Comparison of ENCODE assay signal across 14 cellular contexts in the genomic region with DNA sequence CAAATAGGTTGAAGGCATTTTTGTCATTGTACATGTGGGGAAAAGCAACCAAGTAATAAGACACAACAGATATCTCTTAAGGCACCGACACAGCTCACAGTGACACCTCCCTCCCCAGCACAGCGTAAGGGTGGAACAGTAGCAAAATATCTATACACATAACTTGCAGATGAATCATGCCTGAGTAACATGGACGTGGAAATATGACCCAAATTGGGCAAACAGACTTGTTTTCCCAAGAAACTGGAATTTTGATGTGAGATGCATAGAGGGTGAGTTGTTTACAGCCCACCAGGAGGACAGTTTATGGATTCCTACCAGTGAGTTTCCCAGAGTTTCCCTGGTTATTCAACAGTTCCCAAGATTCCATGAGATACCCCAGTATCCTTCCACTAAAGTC. TPM values are rescaled to one million over a fixed set of nuclear protein-coding genes. Genes with fewer than 3 reads are reported as not detected.
DNase-seq lines count a peak whose midpoint lies in the region; ATAC-seq and TF ChIP-seq lines count a peak whose summit lies in the region.
"Had no signal": no experiment of that assay in that cellular context is flagged by ENCODE, and none has a peak within 500 bp of the region (broad histone marks: within the 10 kb centered on the region; RNA-seq: fewer than 3 reads in every experiment).

No MANE protein-coding gene starts in this region.

- no peak for TF ChIP-seq POLR2A in vagina (IDR thresholded peaks at IDR 0.05)

- POLR2A ChIA-PET in Panc1 (lab: Charles Lee) = no interaction called here

- no peaks in the 10 kb centered on the region for H3K79me2 ChIP-seq in trophoblast cell (ENCODE audit: control insufficient read depth, insufficient read depth, low read length, poor library complexity)

- H3K27me3 ChIP-seq in Panc1 (ENCODE audit: control insufficient read depth, insufficient read depth, low read length) (no peaks in the 10 kb centered on the region), trophoblast cell (ENCODE audit: insufficient read depth, low read length) (no peaks in the 10 kb centered on the region), vagina (no peaks in the 10 kb centered on the region)
- H3K27me3 ChIP-seq: tibial artery had no signal

- H3K27ac ChIP-seq in Panc1 (ENCODE audit: low read length) = no peak overlapping the region
- H3K27ac ChIP-seq in trophoblast cell (ENCODE audit: low read depth, low read length) = no peak overlapping the region
- no peak overlapping the region for H3K27ac ChIP-seq in vagina
- H3K27ac ChIP-seq: psoas muscle had no signal

- in situ Hi-C loops in Panc1 (cut with HindIII; ENCODE audit: low pct_unique_long_range_greater_than_20kb, low sequenced_read_pairs) = no loop called here

- BruUV-seq in Panc1 (replicated peaks; lab: Mats Ljungman, UMichigan) = no TSS peak

- no peak overlapping the region for H2BK12ac ChIP-seq in trophoblast cell (ENCODE audit: low read length)

- H3K9ac ChIP-seq in trophoblast cell (ENCODE audit: low read length) = no peak overlapping the region

- TF ChIP-seq CTCF in Panc1 (IDR thresholded peaks at IDR 0.05) (no peak), vagina (IDR thresholded peaks at IDR 0.05) (no peak)

- H3K9me3 ChIP-seq in Panc1 (ENCODE audit: control insufficient read depth, insufficient read depth, low read depth, low read length) = no peaks in the 10 kb centered on the region
- H3K9me3 ChIP-seq in trophoblast cell (ENCODE audit: insufficient read depth, low read depth, low read length) = no peaks in the 10 kb centered on the region
- no peaks in the 10 kb centered on the region for H3K9me3 ChIP-seq in vagina
- H3K9me3 ChIP-seq: psoas muscle, tibial artery had no signal

- H2AFZ ChIP-seq in trophoblast cell (ENCODE audit: insufficient read depth, low read length, poor library complexity) = no peak overlapping the region

- H3K4ac ChIP-seq in trophoblast cell (ENCODE audit: low read depth, low read length) = no peak overlapping the region

- H3K23ac ChIP-seq in trophoblast cell (ENCODE audit: low read length) = no peak overlapping the region

- H2BK5ac ChIP-seq in trophoblast cell (ENCODE audit: low read depth, low read length, poor library complexity) = no peak overlapping the region

- intact Hi-C loops in Panc1 (cut with micrococcal nuclease; ENCODE audit: unreplicated experiment) = no loop called here
- intact Hi-C loops in vagina (cut with DNase I) = no loop called here

- H4K91ac ChIP-seq in trophoblast cell (ENCODE audit: low read depth, low read length) = no peak overlapping the region

- CTCF ChIA-PET in Panc1 (lab: Charles Lee) = no interaction called here

- no peak overlapping the region for H2BK120ac ChIP-seq in trophoblast cell (ENCODE audit: insufficient read depth, low read length, poor library complexity)

- H3K4me1 ChIP-seq in Panc1 (ENCODE audit: control insufficient read depth, insufficient read depth, low read length) = no peaks in the 10 kb centered on the region
- peaks cover 0 to 4% of the 10 kb centered on the region in 2 experiments for H3K4me1 ChIP-seq in trophoblast cell (ENCODE audit: control insufficient read depth in 1 of 2, insufficient read depth in 2 of 2, low read length in 2 of 2)
- no peaks in the 10 kb centered on the region for H3K4me1 ChIP-seq in vagina
- H3K4me1 ChIP-seq: psoas muscle had no signal

- no peak overlapping the region for H3K4me2 ChIP-seq in trophoblast cell (ENCODE audit: low read length)

- no peak overlapping the region for H4K12ac ChIP-seq in trophoblast cell (ENCODE audit: low read depth, low read length)

- no peak overlapping the region for H3K4me3 ChIP-seq in Panc1 (ENCODE audit: low read depth in 2 of 2, low read length in 2 of 2)
- H3K4me3 ChIP-seq in trophoblast cell (ENCODE audit: low read depth, low read length) = no peak overlapping the region
- H3K4me3 ChIP-seq in vagina = no peak overlapping the region
- H3K4me3 ChIP-seq: psoas muscle, tibial artery had no signal

- peak; percentile 71; the same call in 1 of the 2 replicates for ATAC-seq in Panc1
- ATAC-seq in HG02973 (IDR thresholded peaks at IDR 0.05; ENCODE audit: unreplicated experiment) = no peak
- ATAC-seq: activated T-helper 17 cell treated with anti-CD3 and anti-CD28 coated beads, Interleukin-2, amount 50 U/mL, for 72 hours; psoas muscle had no signal

- no peak overlapping the region for H3K18ac ChIP-seq in trophoblast cell (ENCODE audit: low read length)

- no peaks in the 10 kb centered on the region for H3K79me1 ChIP-seq in trophoblast cell (ENCODE audit: low read length)

- DNase-seq in GM03348 (ENCODE audit: low spot score) (peak; percentile 75), Panc1 (ENCODE audit: low read depth, low spot score) (no peak), dermis blood vessel endothelial cell (peak; percentile 75), trophoblast cell (peak; percentile 79 to 92), NCI-H774 (lab: John Stamatoyannopoulos, UW) (no peak), vagina (ENCODE audit: extremely low spot score in 2 of 2) (no peak), pons (ENCODE audit: low spot score) (no peak)
- DNase-seq: central memory CD4-positive, alpha-beta T cell; DMS 273 treated with DMSO at 0.1 percent for 48 hours; psoas muscle; Right ventricle myocardium superior; tibial artery had no signal

- H4K8ac ChIP-seq in trophoblast cell (ENCODE audit: low read depth, low read length) = no peak overlapping the region

- no peak overlapping the region for H2AK5ac ChIP-seq in trophoblast cell (ENCODE audit: low read length)

- H3K36me3 ChIP-seq in Panc1 (ENCODE audit: control insufficient read depth, insufficient read depth, low read length) = no peaks in the 10 kb centered on the region
- no peaks in the 10 kb centered on the region for H3K36me3 ChIP-seq in trophoblast cell (ENCODE audit: control insufficient read depth in 1 of 2, insufficient read depth in 2 of 2, low read length in 2 of 2)
- H3K36me3 ChIP-seq in vagina = peaks cover 0 to 8% of the 10 kb centered on the region in 2 donors

- WGBS in trophoblast cell (ENCODE audit: extremely low coverage, insufficient coverage, insufficient read length) = no CpG with 5 or more reads among the region's 3 CpGs

- no peak overlapping the region for H3K14ac ChIP-seq in trophoblast cell (ENCODE audit: low read length)

RNA-seq across cellular contexts. Expression of a gene that starts 7.3 kb away (rescaled TPM):
- 39.0 TPM for total RNA-seq in Panc1 (2021; ENCODE audit: unreplicated experiment)
- 22.4 TPM for polyA plus RNA-seq in Panc1 (2012; ENCODE audit: insufficient read length)
- 24.2 and 50.6 TPM in 2 replicates for total RNA-seq in dermis blood vessel endothelial cell
- polyA plus RNA-seq in trophoblast cell (2013) = 32.3 and 32.9 TPM in 2 replicates
- total RNA-seq in vagina = 20.6 TPM

Comparison
In these comparisons a context has a peak if more than half of its experiments do, and no peak if none do; other contexts are left out.
1. DNase-seq: peak in GM03348 (single experiment), dermis blood vessel endothelial cell (single experiment) and trophoblast cell (2 of 2); none in Panc1 (single experiment), NCI-H774 (single experiment), vagina (0 of 2) and pons (single experiment).